14 cellular contexts compared by ENCODE assay signal in genomic region chr1:112431038-112431437, GRCh38. TPM values are rescaled to one million over a fixed set of nuclear protein-coding genes. Genes with fewer than 3 reads are reported as not detected.
A peak's percentile ranks its signal among the peaks of the same experiment; 100 is the strongest.
DNase-seq lines count a peak whose midpoint lies in the region; ATAC-seq and TF ChIP-seq lines count a peak whose summit lies in the region.
"Had no signal": no experiment of that assay in that cellular context is flagged by ENCODE, and none has a peak within 500 bp of the region (broad histone marks: within the 10 kb centered on the region; RNA-seq: fewer than 3 reads in every experiment).

No MANE protein-coding gene starts in this region.

- intact Hi-C loops in heart left ventricle (cut with DNase I) (no loop called here), cardiac septum (cut with DNase I) (no loop called here)

- no peaks in the 10 kb centered on the region for H3K27me3 ChIP-seq in heart left ventricle
- no peaks in the 10 kb centered on the region for H3K27me3 ChIP-seq in Peyer's patch
- H3K27me3 ChIP-seq: MG63 had no signal

- H3K4me1 Mint-ChIP-seq in nephron: peaks cover 10% of the 10 kb centered on the region
- no peaks in the 10 kb centered on the region for H3K4me1 Mint-ChIP-seq in activated CD8-positive, alpha-beta memory T cell treated with anti-CD3 and anti-CD28 coated beads, Interleukin-2, amount 10 ng/mL, durations not matched to agents 7 days and 5 days

- H3K27ac Mint-ChIP-seq in nephron: peak overlapping the region; percentile 20 to 69 (median 36)
- H3K27ac Mint-ChIP-seq in activated CD8-positive, alpha-beta memory T cell treated with anti-CD3 and anti-CD28 coated beads, Interleukin-2, amount 10 ng/mL, durations not matched to agents 7 days and 5 days: no peak overlapping the region

- TF ChIP-seq CTCF in heart left ventricle (IDR thresholded peaks at IDR 0.05) (no peak), nephron (IDR thresholded peaks at IDR 0.05; ENCODE audit: unreplicated experiment in 3 of 3) (no peak), Peyer's patch (IDR thresholded peaks at IDR 0.05) (no peak)

- H3K36me3 ChIP-seq in heart left ventricle (peaks cover 0 to 10% (median 0%) of the 10 kb centered on the region in 9 donors), Peyer's patch (no peaks in the 10 kb centered on the region)

- TF ChIP-seq POLR2A in heart left ventricle (IDR thresholded peaks at IDR 0.05) (no peak), Peyer's patch (IDR thresholded peaks at IDR 0.05) (no peak)

- ATAC-seq in heart left ventricle (peak in 3 of 4 donors; percentile 31 to 65 (median 46)), HG03095 (IDR thresholded peaks at IDR 0.05; ENCODE audit: unreplicated experiment) (no peak)
- no peak for ATAC-seq in activated CD8-positive, alpha-beta memory T cell treated with anti-CD3 and anti-CD28 coated beads, Interleukin-2, amount 10 ng/mL, durations not matched to agents 7 days and 5 days

- 51 to 71% (median 60%) methylated on average over 1 of the region's 1 CpG for WGBS in heart left ventricle, 4 donors

- H3K27ac ChIP-seq in heart left ventricle (peak overlapping the region in 11 of 12 donors; percentile 20 to 74 (median 60)), Peyer's patch (peak overlapping the region in 2 of 4 donors; percentile 13 to 30)

- H3K4me1 ChIP-seq in heart left ventricle (peaks cover 0 to 58% (median 13%) of the 10 kb centered on the region in 12 donors), Peyer's patch (no peaks in the 10 kb centered on the region)

- H3K4me3 Mint-ChIP-seq in nephron: no peak overlapping the region
- no peak overlapping the region for H3K4me3 Mint-ChIP-seq in activated CD8-positive, alpha-beta memory T cell treated with anti-CD3 and anti-CD28 coated beads, Interleukin-2, amount 10 ng/mL, durations not matched to agents 7 days and 5 days

- no peaks in the 10 kb centered on the region for H3K27me3 Mint-ChIP-seq in nephron (ENCODE audit: low read depth)
- peaks cover 14% of the 10 kb centered on the region for H3K27me3 Mint-ChIP-seq in activated CD8-positive, alpha-beta memory T cell treated with anti-CD3 and anti-CD28 coated beads, Interleukin-2, amount 10 ng/mL, durations not matched to agents 7 days and 5 days

- H3K36me3 Mint-ChIP-seq in nephron (ENCODE audit: low read depth): peaks cover 51% of the 10 kb centered on the region
- no peaks in the 10 kb centered on the region for H3K36me3 Mint-ChIP-seq in activated CD8-positive, alpha-beta memory T cell treated with anti-CD3 and anti-CD28 coated beads, Interleukin-2, amount 10 ng/mL, durations not matched to agents 7 days and 5 days

- CTCF ChIA-PET in activated CD8-positive, alpha-beta memory T cell treated with anti-CD3 and anti-CD28 coated beads, Interleukin-2, amount 10 ng/mL, durations not matched to agents 7 days and 5 days (lab: Charles Lee): interaction anchor here (0.7 to 1.2 kb wide), 2 partner anchors 35 to 111 kb away, joined by 3 read pairs; no protein-coding TSS in a partner anchor

- H3K4me3 ChIP-seq in heart left ventricle: no peak overlapping the region
- H3K4me3 ChIP-seq in Peyer's patch: no peak overlapping the region
- H3K4me3 ChIP-seq: MG63 had no signal

- H3K9me3 ChIP-seq in heart left ventricle (no peaks in the 10 kb centered on the region), Peyer's patch (no peaks in the 10 kb centered on the region)
- H3K9me3 ChIP-seq: MG63 had no signal

- no peaks in the 10 kb centered on the region for H3K9me3 Mint-ChIP-seq in nephron
- H3K9me3 Mint-ChIP-seq in activated CD8-positive, alpha-beta memory T cell treated with anti-CD3 and anti-CD28 coated beads, Interleukin-2, amount 10 ng/mL, durations not matched to agents 7 days and 5 days (ENCODE audit: low read depth): no peaks in the 10 kb centered on the region

- DNase-seq in heart left ventricle (no peak), cardiac septum (ENCODE audit: low spot score) (no peak), dermis blood vessel endothelial cell (peak; percentile 71), Peyer's patch (no peak)
- DNase-seq in activated CD8-positive, alpha-beta memory T cell treated with anti-CD3 and anti-CD28 coated beads, Interleukin-2, amount 50 U/mL, for 48 hours: no peak
- no peak for DNase-seq in activated CD8-positive, alpha-beta memory T cell treated with anti-CD3 and anti-CD28 coated beads, Interleukin-2, amount 10 ng/mL, durations not matched to agents 7 days and 5 days
- DNase-seq: ACHN; activated CD4-positive, alpha-beta T cell treated with anti-CD3 and anti-CD28 coated beads for 48 hours; activated T-cell treated with anti-CD3 and anti-CD28 coated beads, Interleukin-2, amount 50 U/mL, for 48 hours; islet precursor cell; MG63; SW 1271 had no signal

RNA-seq across cellular contexts. Expression of gene CTTNBP2NL, which starts 35.0 kb away (rescaled TPM):
- total RNA-seq in heart left ventricle (10 to 100 TPM in 8 of 9 donors, 1 to 10 TPM in 1; 9.3 to 22.8 (median 14.7) TPM), cardiac septum (19.1 TPM), dermis blood vessel endothelial cell (23.8 and 28.0 TPM in 2 replicates), Peyer's patch (10 to 100 TPM; 28.4 to 81.7 (median 59.1) TPM)
- polyA plus RNA-seq in heart left ventricle: 1 to 10 TPM; 4.6 to 6.5 TPM
- total RNA-seq in activated CD8-positive, alpha-beta memory T cell treated with anti-CD3 and anti-CD28 coated beads, Interleukin-2, amount 10 ng/mL, durations not matched to agents 7 days and 5 days: 1 to 10 TPM; 2.8 to 7.0 TPM

Comparison
In these comparisons a context has a peak if more than half of its experiments do, and no peak if none do; other contexts are left out.
1. ATAC-seq: peak in heart left ventricle (3 of 4); none in HG03095 (single experiment) and activated CD8-positive, alpha-beta memory T cell treated with anti-CD3 and anti-CD28 coated beads, Interleukin-2, amount 10 ng/mL, durations not matched to agents 7 days and 5 days (single experiment).